1 cellular context compared by ENCODE assay signal in genomic region chr7:135335628-135336139, GRCh38.
A peak's percentile ranks its signal among the peaks of the same experiment; 100 is the strongest.
TF ChIP-seq lines count a peak whose summit lies in the region.

No MANE protein-coding gene starts in this region.

TF ChIP-seq in HepG2, 621 proteins besides CTCF, POLR2A, EP300 and RAD21 (continued from another document and continues in another):
- TF ChIP-seq MLXIP (CRISPR knock-in tag; IDR thresholded peaks at IDR 0.05; ENCODE audit: borderline replicate concordance) = no peak
- peak; percentile 88 for TF ChIP-seq TMF1 (CRISPR knock-in tag; IDR thresholded peaks at IDR 0.05; ENCODE audit: low read depth)
- TF ChIP-seq ZNF205 (CRISPR knock-in tag; IDR thresholded peaks at IDR 0.05) = no peak
- no peak for TF ChIP-seq KAT2B (IDR thresholded peaks at IDR 0.05; ENCODE audit: borderline replicate concordance, low read depth, low read length)
- peak; percentile 50; the same call in 1 of the 2 replicates for TF ChIP-seq FOXK1 (CRISPR knock-in tag; IDR thresholded peaks at IDR 0.05; ENCODE audit: borderline replicate concordance, low read depth)
- peak; percentile 41; the same call in 1 of the 2 replicates for TF ChIP-seq RARA (CRISPR knock-in tag; IDR thresholded peaks at IDR 0.05)
- no peak for TF ChIP-seq RELA (CRISPR knock-in tag; IDR thresholded peaks at IDR 0.05)
- TF ChIP-seq TCF7L2 (IDR thresholded peaks at IDR 0.05; ENCODE audit: low read depth, low read length) = no peak
- peak; percentile 90; the same call in 1 of the 2 replicates for TF ChIP-seq ZNF232 (CRISPR knock-in tag; IDR thresholded peaks at IDR 0.05; ENCODE audit: borderline replicate concordance)
- 0 out of 2 replicates have a peak, but pooled peaks have one; percentile 70 for TF ChIP-seq ZNF451 (CRISPR knock-in tag; IDR thresholded peaks at IDR 0.05)
- TF ChIP-seq MIER3 (CRISPR knock-in tag; IDR thresholded peaks at IDR 0.05; ENCODE audit: borderline replicate concordance) = peak; percentile 59; the same call in 1 of the 2 replicates
- TF ChIP-seq DMTF1 (CRISPR knock-in tag; IDR thresholded peaks at IDR 0.05) = no peak
- TF ChIP-seq ZNF34 (CRISPR knock-in tag; IDR thresholded peaks at IDR 0.05; ENCODE audit: borderline replicate concordance) = no peak
- TF ChIP-seq MZF1 (CRISPR knock-in tag; IDR thresholded peaks at IDR 0.05; ENCODE audit: borderline replicate concordance) = no peak
- no peak for TF ChIP-seq ZBTB38 (CRISPR knock-in tag; IDR thresholded peaks at IDR 0.05)
- no peak for TF ChIP-seq ZNF549 (CRISPR knock-in tag; IDR thresholded peaks at IDR 0.05)
- TF ChIP-seq HOXA9 (CRISPR knock-in tag; IDR thresholded peaks at IDR 0.05; ENCODE audit: borderline replicate concordance) = no peak
- no peak for TF ChIP-seq KMT2A (CRISPR knock-in tag; IDR thresholded peaks at IDR 0.05)
- no peak; the same call in 1 of the 2 replicates for TF ChIP-seq MXD1 (CRISPR knock-in tag; IDR thresholded peaks at IDR 0.05)
- no peak for TF ChIP-seq ZNF446 (CRISPR knock-in tag; IDR thresholded peaks at IDR 0.05)
- TF ChIP-seq ZNF275 (CRISPR knock-in tag; IDR thresholded peaks at IDR 0.05; ENCODE audit: borderline replicate concordance) = no peak
- TF ChIP-seq SMARCE1 (IDR thresholded peaks at IDR 0.05; ENCODE audit: borderline replicate concordance) = no peak
- TF ChIP-seq ZNF678 (CRISPR knock-in tag; IDR thresholded peaks at IDR 0.05) = no peak
- TF ChIP-seq ZNF251 (CRISPR knock-in tag; IDR thresholded peaks at IDR 0.05) = no peak
- no peak for TF ChIP-seq TRIM22 (IDR thresholded peaks at IDR 0.05)
- TF ChIP-seq ZXDC (CRISPR knock-in tag; IDR thresholded peaks at IDR 0.05) = no peak
- peak; percentile 87 for TF ChIP-seq SMC3 (IDR thresholded peaks at IDR 0.05; ENCODE audit: low read length)
- no peak for TF ChIP-seq ZNF672 (CRISPR knock-in tag; IDR thresholded peaks at IDR 0.05)
- TF ChIP-seq CBFB (CRISPR knock-in tag; IDR thresholded peaks at IDR 0.05) = 0 out of 2 replicates have a peak, but pooled peaks have one; percentile 22
- TF ChIP-seq POLR2AphosphoS2 (IDR thresholded peaks at IDR 0.05; ENCODE audit: low read depth, low read length) = no peak
- TF ChIP-seq YEATS2 (CRISPR knock-in tag; IDR thresholded peaks at IDR 0.05; ENCODE audit: borderline replicate concordance) = no peak; the same call in 1 of the 2 replicates
- no peak for TF ChIP-seq CENPBD1 (CRISPR knock-in tag; IDR thresholded peaks at IDR 0.05; ENCODE audit: borderline replicate concordance, low read depth)
- TF ChIP-seq ASH2L (IDR thresholded peaks at IDR 0.05; ENCODE audit: insufficient read length, low read depth, low read length) = no peak
- peak; percentile 67; the same call in 1 of the 2 replicates for TF ChIP-seq HNF1B (CRISPR knock-in tag; IDR thresholded peaks at IDR 0.05)
- TF ChIP-seq DZIP1 (CRISPR knock-in tag; IDR thresholded peaks at IDR 0.05) = no peak
- TF ChIP-seq KDM1A (CRISPR knock-in tag; IDR thresholded peaks at IDR 0.05) = no peak
- no peak for TF ChIP-seq SATB2 (CRISPR knock-in tag; IDR thresholded peaks at IDR 0.05)
- no peak for TF ChIP-seq NRL (CRISPR knock-in tag; IDR thresholded peaks at IDR 0.05; ENCODE audit: borderline replicate concordance)
- no peak for TF ChIP-seq SUZ12 (IDR thresholded peaks at IDR 0.05; ENCODE audit: low read depth, low read length)
- TF ChIP-seq NFKB2 (CRISPR knock-in tag; IDR thresholded peaks at IDR 0.05; ENCODE audit: borderline replicate concordance) = peak; percentile 82; the same call in 1 of the 2 replicates
- TF ChIP-seq ATF2 (CRISPR knock-in tag; IDR thresholded peaks at IDR 0.05) = peak; percentile 68; the same call in 1 of the 2 replicates
- no peak for TF ChIP-seq XBP1 (CRISPR knock-in tag; IDR thresholded peaks at IDR 0.05)
- peak; percentile 60; the same call in 1 of the 2 replicates for TF ChIP-seq ZSCAN25 (CRISPR knock-in tag; IDR thresholded peaks at IDR 0.05)
- no peak for TF ChIP-seq NR1H2 (CRISPR knock-in tag; IDR thresholded peaks at IDR 0.05; ENCODE audit: borderline replicate concordance, low read depth)
- TF ChIP-seq ZNF180 (CRISPR knock-in tag; IDR thresholded peaks at IDR 0.05; ENCODE audit: borderline replicate concordance, low read depth) = no peak
- TF ChIP-seq TARDBP (CRISPR knock-in tag; IDR thresholded peaks at IDR 0.05) = peak; percentile 80
- TF ChIP-seq NR2F1 (CRISPR knock-in tag; IDR thresholded peaks at IDR 0.05) = no peak
